9 cellular contexts compared by ENCODE assay signal in the genomic region with DNA sequence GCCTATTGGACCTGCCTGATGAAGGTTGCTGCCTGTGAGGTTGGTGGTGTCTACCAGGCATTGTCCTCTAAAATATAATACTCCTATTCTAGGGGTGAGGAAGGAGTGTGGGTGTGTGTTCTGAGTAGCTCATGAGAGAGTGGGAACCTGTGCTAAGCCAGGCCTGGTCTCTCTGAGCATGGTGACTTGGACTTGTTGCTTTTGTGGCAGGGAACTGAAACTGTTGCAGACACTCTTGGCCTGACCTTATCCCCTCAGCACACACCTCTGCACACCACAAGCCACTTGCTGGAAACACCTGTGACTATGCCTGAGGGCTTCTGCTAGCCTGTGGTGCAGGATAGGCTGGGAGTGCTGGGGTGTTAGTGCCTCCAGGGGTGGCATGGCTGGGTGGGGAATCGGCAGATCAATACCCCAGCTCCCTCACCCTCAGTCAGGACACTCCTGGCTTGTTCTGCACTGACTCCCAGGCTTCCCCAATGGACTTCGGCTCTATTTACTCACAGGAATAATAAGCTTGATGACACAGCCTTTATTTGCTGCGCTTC. TPM values are rescaled to one million over a fixed set of nuclear protein-coding genes. Genes with fewer than 3 reads are reported as not detected.
DNase-seq lines count a peak whose midpoint lies in the region; ATAC-seq and TF ChIP-seq lines count a peak whose summit lies in the region.
"Had no signal": no experiment of that assay in that cellular context is flagged by ENCODE, and none has a peak within 500 bp of the region (broad histone marks: within the 10 kb centered on the region; RNA-seq: fewer than 3 reads in every experiment).

No MANE protein-coding gene starts in this region.

- ATAC-seq in DND-41 (ENCODE audit: insufficient read depth, low read depth), result peak; percentile 54; the same call in 2 of the 3 replicates
- ATAC-seq in GM19395 (IDR thresholded peaks at IDR 0.05; ENCODE audit: unreplicated experiment), result peak; percentile 73
- ATAC-seq in HG03139 (IDR thresholded peaks at IDR 0.05; ENCODE audit: unreplicated experiment), result peak; percentile 80
- peak; percentile 92 for ATAC-seq in activated CD8-positive, alpha-beta T cell treated with anti-CD3 and anti-CD28 coated beads for 36 hours

- in situ Hi-C loops in KBM-7 (cut with MboI; ENCODE audit: low pct_unique_long_range_greater_than_20kb, low sequenced_read_pairs), result no loop called here

- H3K27ac ChIP-seq in DND-41 (ENCODE audit: low read length) (no peak overlapping the region), caudate nucleus (ENCODE audit: low read depth, low read length) (no peak overlapping the region)

- H3K4me1 ChIP-seq in DND-41 (ENCODE audit: insufficient read depth, low read length), result no peaks in the 10 kb centered on the region

- no peaks in the 10 kb centered on the region for H3K27me3 Mint-ChIP-seq in activated CD8-positive, alpha-beta T cell treated with anti-CD3 and anti-CD28 coated beads for 36 hours
- H3K27me3 Mint-ChIP-seq in osteocyte (ENCODE audit: unreplicated experiment), result peaks cover 3% of the 10 kb centered on the region

- peaks cover 28% of the 10 kb centered on the region for H3K4me1 Mint-ChIP-seq in activated CD8-positive, alpha-beta T cell treated with anti-CD3 and anti-CD28 coated beads for 36 hours (ENCODE audit: low read depth)
- H3K4me1 Mint-ChIP-seq in osteocyte (ENCODE audit: unreplicated experiment), result no peaks in the 10 kb centered on the region

- no peaks in the 10 kb centered on the region for H3K36me3 ChIP-seq in DND-41 (ENCODE audit: insufficient read depth, low read length)

- H3K79me2 ChIP-seq in DND-41 (ENCODE audit: insufficient read depth, low read length), result no peaks in the 10 kb centered on the region

- DNase-seq in DND-41 (peak; percentile 7), caudate nucleus (lab: John Stamatoyannopoulos, UW) (no peak), osteocyte (ENCODE audit: extremely low spot score, unreplicated experiment) (no peak), KBM-7 (no peak), NCI-H1092 treated with DMSO at 0.1 percent for 48 hours (lab: John Stamatoyannopoulos, UW) (no peak)
- DNase-seq in activated CD8-positive, alpha-beta T cell treated with anti-CD3 and anti-CD28 coated beads for 36 hours, result peak; percentile 72
- DNase-seq: GF-D8 had no signal

- H3K36me3 Mint-ChIP-seq in activated CD8-positive, alpha-beta T cell treated with anti-CD3 and anti-CD28 coated beads for 36 hours (ENCODE audit: low read depth), result no peaks in the 10 kb centered on the region
- no peaks in the 10 kb centered on the region for H3K36me3 Mint-ChIP-seq in osteocyte (ENCODE audit: unreplicated experiment)

- peak overlapping the region; percentile 8 for H3K27ac Mint-ChIP-seq in activated CD8-positive, alpha-beta T cell treated with anti-CD3 and anti-CD28 coated beads for 36 hours
- no peak overlapping the region for H3K27ac Mint-ChIP-seq in osteocyte (ENCODE audit: unreplicated experiment)

- H4K20me1 ChIP-seq in DND-41 (ENCODE audit: insufficient read depth, low read length), result no peaks in the 10 kb centered on the region

- CTCF ChIA-PET in activated CD8-positive, alpha-beta T cell treated with anti-CD3 and anti-CD28 coated beads for 36 hours (lab: Charles Lee), result interaction anchor here (1.0 to 2.1 kb wide), 3 partner anchors 11 to 64 kb away, joined by 3 to 7 read pairs (median 3); no protein-coding TSS in a partner anchor

- peaks cover 2% of the 10 kb centered on the region for H3K27me3 ChIP-seq in DND-41 (ENCODE audit: insufficient read depth, low read length, poor library complexity)

- H3K9me3 ChIP-seq in DND-41 (ENCODE audit: insufficient read depth, low read length, severe bottlenecking), result no peaks in the 10 kb centered on the region

- no peaks in the 10 kb centered on the region for H3K9me3 Mint-ChIP-seq in activated CD8-positive, alpha-beta T cell treated with anti-CD3 and anti-CD28 coated beads for 36 hours
- no peaks in the 10 kb centered on the region for H3K9me3 Mint-ChIP-seq in osteocyte (ENCODE audit: unreplicated experiment)

- POLR2A ChIA-PET in activated CD8-positive, alpha-beta T cell treated with anti-CD3 and anti-CD28 coated beads for 36 hours (lab: Charles Lee), result no interaction called here

- H3K9ac ChIP-seq in DND-41 (ENCODE audit: low read depth, low read length), result no peak overlapping the region

- H3K4me2 ChIP-seq in DND-41 (ENCODE audit: insufficient read depth, low read length), result no peak overlapping the region

- H2AFZ ChIP-seq in DND-41 (ENCODE audit: low read depth, low read length), result no peak overlapping the region

- no peak overlapping the region for H3K4me3 ChIP-seq in DND-41 (ENCODE audit: low read depth in 1 of 2, low read length in 2 of 2)

- no peak overlapping the region for H3K4me3 Mint-ChIP-seq in activated CD8-positive, alpha-beta T cell treated with anti-CD3 and anti-CD28 coated beads for 36 hours
- no peak overlapping the region for H3K4me3 Mint-ChIP-seq in osteocyte (ENCODE audit: unreplicated experiment)

- intact Hi-C loops in activated CD8-positive, alpha-beta T cell treated with anti-CD3 and anti-CD28 coated beads for 36 hours (cut with micrococcal nuclease), result no loop called here

- no peak for TF ChIP-seq CTCF in DND-41 (IDR thresholded peaks at IDR 0.05; ENCODE audit: borderline replicate concordance, extremely low read depth, low read length, poor library complexity, severe bottlenecking)
- TF ChIP-seq CTCF in activated CD8-positive, alpha-beta T cell treated with anti-CD3 and anti-CD28 coated beads for 36 hours (IDR thresholded peaks at IDR 0.05), result no peak
- TF ChIP-seq CTCF in osteocyte (IDR thresholded peaks at IDR 0.05), result no peak

RNA-seq across cellular contexts. Expression of gene PLCG2, which starts 29.9 kb away (rescaled TPM):
- total RNA-seq in activated CD8-positive, alpha-beta T cell treated with anti-CD3 and anti-CD28 coated beads for 36 hours, result 10 to 100 TPM; 12.7 to 13.7 TPM
- 0.16 TPM in 1 of 2 replicates, not detected in the other for total RNA-seq in osteocyte

Comparison
In these comparisons a context has a peak if more than half of its experiments do, and no peak if none do; other contexts are left out.
1. DNase-seq: peak in DND-41 (single experiment) and activated CD8-positive, alpha-beta T cell treated with anti-CD3 and anti-CD28 coated beads for 36 hours (single experiment); none in caudate nucleus (0 of 61), osteocyte (single experiment), KBM-7 (single experiment) and NCI-H1092 treated with DMSO at 0.1 percent for 48 hours (single experiment).
2. RNA of gene PLCG2, which starts 29.9 kb away (total RNA-seq): 12.7 to 13.7 TPM in activated CD8-positive, alpha-beta T cell treated with anti-CD3 and anti-CD28 coated beads for 36 hours; 0.16 TPM in osteocyte; every median in the first group is over 10 times any median in the second.
3. Peak in every context shown above with its lines, with median percentiles within 50 percentile points of each other: ATAC-seq.